ENCODE assay signal across 1 cellular context in genomic region chr5:149540098-149540497, GRCh38.
TF ChIP-seq lines count a peak whose summit lies in the region.

No MANE protein-coding gene starts in this region.

TF ChIP-seq in WTC11, 78 proteins besides CTCF, POLR2A, EP300 and RAD21 (continued from another document):
- TF ChIP-seq AR (CRISPR knock-in tag; IDR thresholded peaks at IDR 0.05), result no peak
